ENCODE assay signal across 10 cellular contexts in the genomic region with DNA sequence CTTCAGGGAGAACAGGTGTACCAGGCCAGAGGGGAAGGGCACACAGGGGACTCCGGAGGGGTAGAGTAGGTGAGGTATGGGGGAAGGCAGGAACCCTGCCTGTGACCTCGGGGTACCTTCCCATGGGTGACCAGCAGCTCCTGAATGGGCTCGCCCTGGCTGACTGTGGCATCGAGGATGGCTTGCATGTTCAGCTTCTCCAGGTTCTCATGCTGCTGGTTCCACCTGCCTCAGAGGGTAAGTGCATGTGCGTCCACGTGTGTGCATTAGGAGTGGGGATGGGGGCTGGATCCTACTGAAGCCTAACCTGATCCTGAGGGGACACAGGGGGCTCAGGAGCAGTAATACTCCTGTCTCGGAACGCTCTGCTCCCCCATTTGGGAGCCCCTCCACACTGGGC. TPM values are rescaled to one million over a fixed set of nuclear protein-coding genes. Genes with fewer than 3 reads are reported as not detected.
DNase-seq lines count a peak whose midpoint lies in the region; ATAC-seq and TF ChIP-seq lines count a peak whose summit lies in the region.
"Had no signal": no experiment of that assay in that cellular context is flagged by ENCODE, and none has a peak within 500 bp of the region (broad histone marks: within the 10 kb centered on the region; RNA-seq: fewer than 3 reads in every experiment).

No MANE protein-coding gene starts in this region.

- H3K27me3 ChIP-seq in HUES64 (ENCODE audit: insufficient read depth, low read length) (peaks cover 53% of the 10 kb centered on the region), dorsolateral prefrontal cortex (no peaks in the 10 kb centered on the region)

- peaks cover 7% of the 10 kb centered on the region for H3K36me3 ChIP-seq in HUES64 (ENCODE audit: insufficient read depth, low read length)

- H3K9me3 Mint-ChIP-seq in nephron = no peaks in the 10 kb centered on the region
- H3K9me3 Mint-ChIP-seq in stimulated activated memory B cell treated with anti-CD40 and anti-IgM and Interleukin-4, amounts not matched to agents 10 μg/mL and 1 μg/mL and 100 μg/mL, for 72 hours = no peaks in the 10 kb centered on the region

- WGBS in HUES64 = 61% methylated on average over 8 of the region's 8 CpGs

- no peak overlapping the region for H3K27ac ChIP-seq in HUES64 (ENCODE audit: low read depth, low read length)
- no peak overlapping the region for H3K27ac ChIP-seq in dorsolateral prefrontal cortex

- H3K27me3 Mint-ChIP-seq in nephron (ENCODE audit: low read depth) = peaks cover 45% of the 10 kb centered on the region
- no peaks in the 10 kb centered on the region for H3K27me3 Mint-ChIP-seq in stimulated activated memory B cell treated with anti-CD40 and anti-IgM and Interleukin-4, amounts not matched to agents 10 μg/mL and 1 μg/mL and 100 μg/mL, for 72 hours
- H3K27me3 Mint-ChIP-seq: activated naive CD8-positive, alpha-beta T cell had no signal

- peaks cover 13% of the 10 kb centered on the region for H3K4me1 Mint-ChIP-seq in nephron
- H3K4me1 Mint-ChIP-seq in stimulated activated memory B cell treated with anti-CD40 and anti-IgM and Interleukin-4, amounts not matched to agents 10 μg/mL and 1 μg/mL and 100 μg/mL, for 72 hours = peaks cover 52% of the 10 kb centered on the region

- H3K36me3 Mint-ChIP-seq in nephron (ENCODE audit: low read depth) = no peaks in the 10 kb centered on the region
- peaks cover 9% of the 10 kb centered on the region for H3K36me3 Mint-ChIP-seq in stimulated activated memory B cell treated with anti-CD40 and anti-IgM and Interleukin-4, amounts not matched to agents 10 μg/mL and 1 μg/mL and 100 μg/mL, for 72 hours
- H3K36me3 Mint-ChIP-seq: activated naive CD8-positive, alpha-beta T cell had no signal

- H3K4me3 ChIP-seq in AG09309 (ENCODE audit: control insufficient read depth, low read depth, low read length) (peak overlapping the region; percentile 55), HUES64 (ENCODE audit: low read length) (peak overlapping the region; percentile 56), dorsolateral prefrontal cortex (peak overlapping the region in 54 of 59 donors; percentile 21 to 62 (median 46))

- TF ChIP-seq CTCF in AG09309 (IDR thresholded peaks at IDR 0.05; ENCODE audit: control insufficient read depth, insufficient read depth, low read depth, low read length, missing control alignments) = no peak
- TF ChIP-seq CTCF in dorsolateral prefrontal cortex (IDR thresholded peaks at IDR 0.05 in 54 of 56, conservative IDR thresholded peaks at IDR 0.05 in 2 of 56; ENCODE audit: low read depth in 1 of 56, partially characterized antibody in 56 of 56) = no peak
- no peak for TF ChIP-seq CTCF in nephron (IDR thresholded peaks at IDR 0.05; ENCODE audit: unreplicated experiment in 3 of 3)

- intact Hi-C loops in dorsolateral prefrontal cortex (cut with DNase I) = loop anchor here (5.0 kb wide), 2 partner anchors 197 to 267 kb away; a partner anchor contains a TSS

- H3K4me1 ChIP-seq in HUES64 (ENCODE audit: insufficient read depth, low read length) = 0 out of 2 replicates have a peak, but pooled peaks cover 2% of the 10 kb centered on the region

- no peak overlapping the region for H3K27ac Mint-ChIP-seq in nephron
- no peak overlapping the region for H3K27ac Mint-ChIP-seq in stimulated activated memory B cell treated with anti-CD40 and anti-IgM and Interleukin-4, amounts not matched to agents 10 μg/mL and 1 μg/mL and 100 μg/mL, for 72 hours
- H3K27ac Mint-ChIP-seq: activated naive CD8-positive, alpha-beta T cell had no signal

- no peak for ATAC-seq in GM19324 (IDR thresholded peaks at IDR 0.05; ENCODE audit: low FRiP score, unreplicated experiment)
- no peak for ATAC-seq in stimulated activated memory B cell treated with anti-CD40 and anti-IgM and Interleukin-4, amounts not matched to agents 10 μg/mL and 1 μg/mL and 100 μg/mL, for 72 hours

- H3K4me3 Mint-ChIP-seq in nephron = peak overlapping the region; percentile 46 to 48 (median 46)
- H3K4me3 Mint-ChIP-seq in stimulated activated memory B cell treated with anti-CD40 and anti-IgM and Interleukin-4, amounts not matched to agents 10 μg/mL and 1 μg/mL and 100 μg/mL, for 72 hours = no peak overlapping the region

- H3K9me3 ChIP-seq in HUES64 (ENCODE audit: insufficient read depth, low read depth, low read length) = no peaks in the 10 kb centered on the region

- DNase-seq in AG09309 (ENCODE audit: low read depth) = no peak
- DNase-seq in dorsolateral prefrontal cortex = no peak
- DNase-seq in germinal center (ENCODE audit: low spot score) = no peak
- DNase-seq in SW480 (ENCODE audit: low spot score) = no peak
- DNase-seq: DMS 273 treated with DMSO at 0.1 percent for 48 hours had no signal

- no peak overlapping the region for H3K9ac ChIP-seq in HUES64 (ENCODE audit: low read depth, low read length)

RNA-seq across cellular contexts. Expression of a gene that starts 0.5 kb away (rescaled TPM):
- 0.55 TPM for polyA plus RNA-seq in HUES64 (2013, experiment 1 of 2)
- polyA plus RNA-seq in HUES64 (2013, experiment 2 of 2) = 0.19 TPM
- 1 to 10 TPM; 1.1 to 7.6 (median 3.1) TPM for total RNA-seq in dorsolateral prefrontal cortex

RNA-seq across cellular contexts. Expression of a gene that starts 4.4 kb away (rescaled TPM):
- polyA plus RNA-seq in HUES64 (2013, experiment 1 of 2) = 8.6 TPM
- polyA plus RNA-seq in HUES64 (2013, experiment 2 of 2) = 8.4 TPM
- total RNA-seq in dorsolateral prefrontal cortex = 10 to 100 TPM; 10.1 to 23.5 (median 15.5) TPM

RNA-seq across cellular contexts. Expression of a gene that starts 5.6 kb away (rescaled TPM):
- polyA plus RNA-seq in HUES64 (2013, experiment 1 of 2) = 17.4 TPM
- 18.8 TPM for polyA plus RNA-seq in HUES64 (2013, experiment 2 of 2)
- total RNA-seq in dorsolateral prefrontal cortex = 10 to 100 TPM; 24.6 to 51.7 (median 35.3) TPM

RNA-seq across cellular contexts. Expression of a gene that starts 5.7 kb away (rescaled TPM):
- polyA plus RNA-seq in HUES64 (2013, experiment 1 of 2) = 14.6 TPM
- polyA plus RNA-seq in HUES64 (2013, experiment 2 of 2) = 10.4 TPM
- total RNA-seq in dorsolateral prefrontal cortex = 10 to 100 TPM in 113 of 120 experiments, 1 to 10 TPM in 7; 7.6 to 20.0 (median 13.4) TPM

RNA-seq across cellular contexts. Expression of a gene that starts 14.3 kb away (rescaled TPM):
- polyA plus RNA-seq in HUES64 (2013, experiment 1 of 2) = 22.1 TPM
- 23.3 TPM for polyA plus RNA-seq in HUES64 (2013, experiment 2 of 2)
- 10 to 100 TPM; 19.2 to 33.5 (median 26.4) TPM for total RNA-seq in dorsolateral prefrontal cortex
